ENCODE assay signal across 22 cellular contexts in the genomic region with DNA sequence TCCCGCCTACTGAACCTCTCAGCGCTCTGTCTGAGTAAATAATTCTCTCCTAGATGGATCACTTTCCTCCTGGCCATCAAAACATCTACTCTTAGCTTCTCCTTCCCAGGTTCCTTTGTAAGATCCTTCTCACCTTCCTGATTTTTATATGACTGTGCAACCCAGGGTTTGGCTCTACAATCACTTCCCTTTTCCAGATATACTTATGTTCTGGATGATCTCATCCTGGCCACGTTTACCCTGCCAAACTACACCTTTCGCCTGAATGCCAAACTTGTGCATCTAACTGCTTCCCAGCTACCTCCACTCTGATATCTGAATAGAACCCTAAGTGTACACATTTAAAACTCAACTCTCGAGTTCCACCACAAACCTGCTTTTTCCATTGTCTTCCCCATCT.
"Had no signal": no experiment of that assay in that cellular context is flagged by ENCODE, and none has a peak within 500 bp of the region (broad histone marks: within the 10 kb centered on the region; RNA-seq: fewer than 3 reads in every experiment).

No MANE protein-coding gene starts in this region.

- H3K27ac ChIP-seq: hepatocyte, lower lobe of right lung, spleen, testis, vagina had no signal

- H3K9me3 Mint-ChIP-seq: activated CD4-positive, alpha-beta memory T cell treated with anti-CD3 and anti-CD28 coated beads, Interleukin-2, amount 10 ng/mL, durations not matched to agents 7 days and 5 days had no signal

- H3K4me1 Mint-ChIP-seq: activated CD4-positive, alpha-beta memory T cell treated with anti-CD3 and anti-CD28 coated beads, Interleukin-2, amount 10 ng/mL, durations not matched to agents 7 days and 5 days; activated CD4-positive, alpha-beta T cell treated with anti-CD3 and anti-CD28 coated beads, Interleukin-2, amount 10 ng/mL, durations not matched to agents 24 days and 14 days; activated naive CD4-positive, alpha-beta T cell treated with anti-CD3 and anti-CD28 coated beads, Interleukin-2, amount 10 ng/mL, durations not matched to agents 7 days and 5 days; activated naive CD8-positive, alpha-beta T cell treated with anti-CD3 and anti-CD28 coated beads, Interleukin-2, amount 50 U/mL, for 24 hours; immature natural killer cell had no signal

- H3K79me2 ChIP-seq: hepatocyte had no signal

- H3K9me3 ChIP-seq: lower lobe of right lung, testis, vagina had no signal

- H3K4me2 ChIP-seq: hepatocyte had no signal

- H3K27ac Mint-ChIP-seq: activated CD4-positive, alpha-beta memory T cell treated with anti-CD3 and anti-CD28 coated beads, Interleukin-2, amount 10 ng/mL, durations not matched to agents 7 days and 5 days; activated CD4-positive, alpha-beta T cell treated with anti-CD3 and anti-CD28 coated beads, Interleukin-2, amount 10 ng/mL, durations not matched to agents 24 days and 14 days; activated naive CD4-positive, alpha-beta T cell treated with anti-CD3 and anti-CD28 coated beads, Interleukin-2, amount 10 ng/mL, durations not matched to agents 7 days and 5 days; activated naive CD8-positive, alpha-beta T cell treated with anti-CD3 and anti-CD28 coated beads, Interleukin-2, amount 50 U/mL, for 24 hours; activated T-cell treated with anti-CD3 and anti-CD28 coated beads, Interleukin-2, amount 50 U/mL, for 72 hours; effector memory CD8-positive, alpha-beta T cell; immature natural killer cell; naive thymus-derived CD4-positive, alpha-beta T cell; progenitor cell of endocrine pancreas had no signal

- ATAC-seq: activated CD4-positive, CD25-positive, alpha-beta regulatory T cell treated with anti-CD3 and anti-CD28 coated beads, Interleukin-2, amount 50 U/mL, for 24 hours; activated naive CD8-positive, alpha-beta T cell treated with anti-CD3 and anti-CD28 coated beads, Interleukin-2, amount 50 U/mL, for 24 hours; activated T-cell treated with anti-CD3 and anti-CD28 coated beads, Interleukin-2, amount 50 U/mL, for 72 hours; effector memory CD8-positive, alpha-beta T cell; esophagus mucosa; left lobe of liver; lower lobe of right lung; naive thymus-derived CD4-positive, alpha-beta T cell had no signal

- H3K27me3 ChIP-seq: hepatocyte, spleen, testis, vagina had no signal

- H3K27me3 Mint-ChIP-seq: activated CD4-positive, alpha-beta memory T cell treated with anti-CD3 and anti-CD28 coated beads, Interleukin-2, amount 10 ng/mL, durations not matched to agents 7 days and 5 days; activated CD4-positive, alpha-beta T cell treated with anti-CD3 and anti-CD28 coated beads, Interleukin-2, amount 10 ng/mL, durations not matched to agents 24 days and 14 days; activated naive CD4-positive, alpha-beta T cell treated with anti-CD3 and anti-CD28 coated beads, Interleukin-2, amount 10 ng/mL, durations not matched to agents 7 days and 5 days; activated naive CD8-positive, alpha-beta T cell treated with anti-CD3 and anti-CD28 coated beads, Interleukin-2, amount 50 U/mL, for 24 hours; naive thymus-derived CD4-positive, alpha-beta T cell had no signal

- H3K4me3 Mint-ChIP-seq: activated CD4-positive, alpha-beta memory T cell treated with anti-CD3 and anti-CD28 coated beads, Interleukin-2, amount 10 ng/mL, durations not matched to agents 7 days and 5 days; activated CD4-positive, alpha-beta T cell treated with anti-CD3 and anti-CD28 coated beads, Interleukin-2, amount 10 ng/mL, durations not matched to agents 24 days and 14 days; activated naive CD4-positive, alpha-beta T cell treated with anti-CD3 and anti-CD28 coated beads, Interleukin-2, amount 10 ng/mL, durations not matched to agents 7 days and 5 days; activated naive CD8-positive, alpha-beta T cell treated with anti-CD3 and anti-CD28 coated beads, Interleukin-2, amount 50 U/mL, for 24 hours; activated T-cell treated with anti-CD3 and anti-CD28 coated beads, Interleukin-2, amount 50 U/mL, for 72 hours; effector memory CD8-positive, alpha-beta T cell; immature natural killer cell had no signal

- H2AFZ ChIP-seq: hepatocyte had no signal

- H3K36me3 Mint-ChIP-seq: immature natural killer cell had no signal

- DNase-seq: activated CD4-positive, alpha-beta memory T cell treated with anti-CD3 and anti-CD28 coated beads, Interleukin-2, amount 10 ng/mL, durations not matched to agents 7 days and 5 days; activated CD4-positive, alpha-beta T cell treated with anti-CD3 and anti-CD28 coated beads, Interleukin-2, amount 10 ng/mL, durations not matched to agents 24 days and 14 days; activated effector memory CD4-positive, alpha-beta T cell treated with anti-CD3 and anti-CD28 coated beads, Interleukin-2, amount 50 U/mL, for 16 hours; activated naive CD4-positive, alpha-beta T cell treated with anti-CD3 and anti-CD28 coated beads, Interleukin-2, amount 10 ng/mL, durations not matched to agents 7 days and 5 days; activated naive CD8-positive, alpha-beta T cell treated with anti-CD3 and anti-CD28 coated beads, Interleukin-2, amount 50 U/mL, for 24 hours; activated T-cell treated with anti-CD3 and anti-CD28 coated beads, Interleukin-2, amount 50 U/mL, for 72 hours; effector memory CD8-positive, alpha-beta T cell; foreskin melanocyte; immature natural killer cell; lower lobe of right lung; naive thymus-derived CD4-positive, alpha-beta T cell; spleen; stimulated activated CD4-positive, alpha-beta T cell treated with anti-CD3 and anti-CD28 coated beads, Interleukin-4, amount 100 ng/mL, for 1 hour; stimulated activated naive CD4-positive, alpha-beta T cell; testis; trophoblast cell had no signal

- H3K36me3 ChIP-seq: lower lobe of right lung, vagina had no signal

- H3K4me1 ChIP-seq: lower lobe of right lung, spleen, vagina had no signal

- H3K4me3 ChIP-seq: hepatocyte, lower lobe of right lung, spleen, testis, vagina had no signal
